In genomic region chr7:141551080-141551772, GRCh38 we compare ENCODE assay signal across 8 cellular contexts. TPM values are rescaled to one million over a fixed set of nuclear protein-coding genes. Genes with fewer than 3 reads are reported as not detected.
DNase-seq lines count a peak whose midpoint lies in the region; ATAC-seq and TF ChIP-seq lines count a peak whose summit lies in the region.

Gene AGK (plus strand): TSS chr7:141551410. CDS start chr7:141555467, 4,057 bp downstream.

- no peak for TF ChIP-seq CTCF in liver (IDR thresholded peaks at IDR 0.05; ENCODE audit: low read depth, low read length, missing input control)

- H3K9ac ChIP-seq in BLaER1 (peak within 1 kb of the TSS; percentile 86), liver (ENCODE audit: low read depth in 1 of 2, low read length in 2 of 2) (peak within 1 kb of the TSS; percentile 42 to 62)

- H3K36me3 ChIP-seq in BLaER1 (peaks cover 14% of the 10 kb centered on the region), liver (ENCODE audit: control insufficient read depth in 4 of 4, insufficient read depth in 3 of 4, low read depth in 1 of 4, low read length in 3 of 4) (peaks cover 0 to 6% (median 3%) of the 10 kb centered on the region in 4 donors)

- H3K27me3 ChIP-seq in BLaER1 (no peaks in the 10 kb centered on the region), liver (ENCODE audit: control insufficient read depth in 4 of 4, insufficient read depth in 4 of 4, low read length in 3 of 4) (no peaks in the 10 kb centered on the region)

- peak within 1 kb of the TSS; percentile 90 for H3K4me2 ChIP-seq in BLaER1

- peak within 1 kb of the TSS; percentile 88 for H3K27ac ChIP-seq in BLaER1
- H3K27ac ChIP-seq in liver (ENCODE audit: low read depth in 1 of 2, low read length in 2 of 2), result no peak within 1 kb of the TSS

- no peak for TF ChIP-seq RAD21 in liver (IDR thresholded peaks at IDR 0.05)

- under 1% methylated on average over 66 of the region's 66 CpGs for WGBS in liver

- ATAC-seq in HG03432 (IDR thresholded peaks at IDR 0.05; ENCODE audit: unreplicated experiment), result peak; percentile 97

- peak; percentile 76 for DNase-seq in GM19238 (ENCODE audit: insufficient read length, low spot score)
- peak; percentile 77 to 92 for DNase-seq in NCI-H526 (lab: John Stamatoyannopoulos, UW)
- peak; percentile 70 to 75 for DNase-seq in activated CD4-positive, alpha-beta T cell treated with anti-CD3 and anti-CD28 coated beads, Interleukin-2, amount 50 U/mL, for 24 hours (ENCODE audit: low read depth in 1 of 2, low spot score in 1 of 2)
- peak; percentile 85 for DNase-seq in dermis blood vessel endothelial cell
- DNase-seq in stimulated activated CD4-positive, alpha-beta T cell treated with anti-CD3 and anti-CD28 coated beads, Interleukin-4, amount 100 ng/mL, for 24 hours, result peak; percentile 80

- H4K20me1 ChIP-seq in BLaER1, result no peaks in the 10 kb centered on the region

- H3K4me3 ChIP-seq in BLaER1 (peak within 1 kb of the TSS; percentile 93), liver (ENCODE audit: low read depth in 1 of 3, low read length in 3 of 3) (peak within 1 kb of the TSS; percentile 62 to 72 (median 68))

- H3K4me1 ChIP-seq in BLaER1 (peaks cover 34% of the 10 kb centered on the region), liver (ENCODE audit: control insufficient read depth in 4 of 4, insufficient read depth in 4 of 4, low read length in 3 of 4) (peaks cover 0 to 9% (median 9%) of the 10 kb centered on the region in 4 donors)

- no peaks in the 10 kb centered on the region for H3K9me3 ChIP-seq in BLaER1
- H3K9me3 ChIP-seq in liver (ENCODE audit: control insufficient read depth in 4 of 4, low read length in 3 of 4), result no peaks in the 10 kb centered on the region

TF ChIP-seq in liver, 16 proteins besides CTCF, POLR2A, EP300 and RAD21:
- TF ChIP-seq JUND (IDR thresholded peaks at IDR 0.05), result no peak
- TF ChIP-seq GABPA (IDR thresholded peaks at IDR 0.05 in 1 of 2, conservative IDR thresholded peaks at IDR 0.05 in 1 of 2), result peak; percentile 58 to 85
- no peak for TF ChIP-seq HNF4G (IDR thresholded peaks at IDR 0.05)

RNA-seq across cellular contexts. Expression of gene AGK, which starts in this region (rescaled TPM):
- total RNA-seq in dermis blood vessel endothelial cell, result 23.0 and 31.8 TPM in 2 replicates
- total RNA-seq in liver, result 10 to 100 TPM; 10.2 to 13.6 TPM
- 1 to 10 TPM; 7.2 to 7.7 TPM for polyA plus RNA-seq in liver
